Comparison of ENCODE assay signal across 8 cellular contexts in genomic region chr6:136790411-136791295, GRCh38. TPM values are rescaled to one million over a fixed set of nuclear protein-coding genes. Genes with fewer than 3 reads are reported as not detected.
DNase-seq lines count a peak whose midpoint lies in the region; ATAC-seq lines count a peak whose summit lies in the region.

No MANE protein-coding gene starts in this region.

- POLR2A ChIA-PET in activated CD4-positive, alpha-beta memory T cell treated with anti-CD3 and anti-CD28 coated beads, Interleukin-2, amount 10 ng/mL, durations not matched to agents 7 days and 5 days (lab: Charles Lee), result interaction anchor here (3.1 to 10.1 kb wide), 7 partner anchors 29 to 501 kb away, joined by 24 to 237 read pairs (median 43); partner anchors contain the start of gene BCLAF1

- H3K4me3 ChIP-seq in iPS-18c (ENCODE audit: insufficient read depth, low read depth, low read length), result peak overlapping the region; percentile 84
- H3K4me3 ChIP-seq in stomach smooth muscle (ENCODE audit: low read length in 2 of 2), result peak overlapping the region; percentile 82 to 92

- CTCF ChIA-PET in activated CD4-positive, alpha-beta memory T cell treated with anti-CD3 and anti-CD28 coated beads, Interleukin-2, amount 10 ng/mL, durations not matched to agents 7 days and 5 days (lab: Charles Lee), result interaction anchor here (0.9 to 8.6 kb wide), 9 partner anchors 9 to 179 kb away, joined by 3 to 600 read pairs (median 21); no protein-coding TSS in a partner anchor

- H3K9ac ChIP-seq in stomach smooth muscle (ENCODE audit: low read length in 2 of 2), result peak overlapping the region; percentile 0 to 63

- DNase-seq in NCI-H2171 treated with DMSO at 0.1 percent for 48 hours (lab: John Stamatoyannopoulos, UW) (peak; percentile 32), NCI-H2171 (lab: John Stamatoyannopoulos, UW) (no peak), cerebellar nuclear complex (lab: John Stamatoyannopoulos, UW) (no peak)
- no peak for DNase-seq in activated CD4-positive, alpha-beta memory T cell treated with anti-CD3 and anti-CD28 coated beads, Interleukin-2, amount 10 ng/mL, durations not matched to agents 7 days and 5 days

- H3K4me1 ChIP-seq in stomach smooth muscle (ENCODE audit: control insufficient read depth, insufficient read depth, low read length), result peaks cover 6% of the 10 kb centered on the region

- H3K9me3 ChIP-seq in iPS-18c (ENCODE audit: control insufficient read depth, insufficient read depth, low read length) (no peaks in the 10 kb centered on the region), stomach smooth muscle (ENCODE audit: control insufficient read depth in 2 of 2, low read length in 2 of 2) (no peaks in the 10 kb centered on the region)

- no peaks in the 10 kb centered on the region for H3K27me3 Mint-ChIP-seq in activated CD4-positive, alpha-beta memory T cell treated with anti-CD3 and anti-CD28 coated beads, Interleukin-2, amount 10 ng/mL, durations not matched to agents 7 days and 5 days

- H3K4me3 Mint-ChIP-seq in activated CD4-positive, alpha-beta memory T cell treated with anti-CD3 and anti-CD28 coated beads, Interleukin-2, amount 10 ng/mL, durations not matched to agents 7 days and 5 days, result peak overlapping the region; percentile 88

- H3K27me3 ChIP-seq in stomach smooth muscle (ENCODE audit: control insufficient read depth in 1 of 2, insufficient read depth in 2 of 2, low read length in 2 of 2), result no peaks in the 10 kb centered on the region

- no peak overlapping the region for H3K27ac ChIP-seq in stomach smooth muscle (ENCODE audit: low read length)

- no peak for ATAC-seq in GM21390 (IDR thresholded peaks at IDR 0.05; ENCODE audit: unreplicated experiment)
- no peak for ATAC-seq in GM18502 (IDR thresholded peaks at IDR 0.05; ENCODE audit: poor library complexity, unreplicated experiment)

- no peaks in the 10 kb centered on the region for H3K9me3 Mint-ChIP-seq in activated CD4-positive, alpha-beta memory T cell treated with anti-CD3 and anti-CD28 coated beads, Interleukin-2, amount 10 ng/mL, durations not matched to agents 7 days and 5 days

- no peaks in the 10 kb centered on the region for H3K36me3 ChIP-seq in stomach smooth muscle (ENCODE audit: control insufficient read depth in 2 of 2, insufficient read depth in 2 of 2, low read length in 2 of 2)

- H3K4me1 Mint-ChIP-seq in activated CD4-positive, alpha-beta memory T cell treated with anti-CD3 and anti-CD28 coated beads, Interleukin-2, amount 10 ng/mL, durations not matched to agents 7 days and 5 days, result peaks cover 48% of the 10 kb centered on the region

- H3K27ac Mint-ChIP-seq in activated CD4-positive, alpha-beta memory T cell treated with anti-CD3 and anti-CD28 coated beads, Interleukin-2, amount 10 ng/mL, durations not matched to agents 7 days and 5 days, result peak overlapping the region; percentile 89

- peaks cover 19% of the 10 kb centered on the region for H3K36me3 Mint-ChIP-seq in activated CD4-positive, alpha-beta memory T cell treated with anti-CD3 and anti-CD28 coated beads, Interleukin-2, amount 10 ng/mL, durations not matched to agents 7 days and 5 days (ENCODE audit: low read depth)

RNA-seq across cellular contexts. Expression of gene MAP3K5, which starts 1.6 kb away (rescaled TPM):
- total RNA-seq in activated CD4-positive, alpha-beta memory T cell treated with anti-CD3 and anti-CD28 coated beads, Interleukin-2, amount 10 ng/mL, durations not matched to agents 7 days and 5 days, result 10 to 100 TPM; 25.4 to 25.9 TPM

RNA-seq across cellular contexts. Expression of gene PEX7, which starts 31.7 kb away (rescaled TPM):
- total RNA-seq in activated CD4-positive, alpha-beta memory T cell treated with anti-CD3 and anti-CD28 coated beads, Interleukin-2, amount 10 ng/mL, durations not matched to agents 7 days and 5 days, result 1 to 10 TPM; 4.5 to 4.8 TPM
